10 cellular contexts compared by ENCODE assay signal in the genomic region with DNA sequence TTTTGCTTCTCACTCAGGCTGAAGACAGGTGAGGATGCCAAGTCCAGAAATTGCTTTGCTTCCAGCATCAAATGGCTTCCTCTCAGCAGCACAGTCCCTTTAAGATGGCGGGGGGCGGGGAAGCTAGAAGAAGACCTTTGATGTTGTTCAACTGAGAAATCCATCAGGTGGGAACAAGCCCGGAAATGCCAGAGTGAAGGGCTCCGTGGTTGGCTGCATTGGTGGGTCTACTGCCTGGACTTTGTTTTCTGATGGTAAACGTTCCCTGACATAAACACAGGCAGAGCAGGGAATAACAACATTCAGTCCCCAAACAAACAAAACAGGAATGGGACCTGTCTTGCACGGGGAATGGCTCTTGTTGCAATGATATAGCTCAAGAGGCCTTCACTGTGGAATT. TPM values are rescaled to one million over a fixed set of nuclear protein-coding genes. Genes with fewer than 3 reads are reported as not detected.
"Had no signal": no experiment of that assay in that cellular context is flagged by ENCODE, and none has a peak within 500 bp of the region (broad histone marks: within the 10 kb centered on the region; RNA-seq: fewer than 3 reads in every experiment).

No MANE protein-coding gene starts in this region.

- H3K9ac ChIP-seq: GM23248, KMS-11 had no signal

- H3K4me2 ChIP-seq: KMS-11 had no signal

- H3K4me3 ChIP-seq: GM23248, HAP-1 had no signal

- H3K36me3 ChIP-seq: HAP-1 had no signal

- ATAC-seq: HCT116 had no signal

- H3K9me3 ChIP-seq: HAP-1 had no signal

- H3K27ac ChIP-seq: GM23248, HL-60, KMS-11 had no signal

- DNase-seq: GM23248, GOT3, H7, HFFc6, KBM-7 had no signal

- H3K4me1 ChIP-seq: HAP-1 had no signal

- H2AFZ ChIP-seq: GM23248 had no signal

RNA-seq across cellular contexts. Expression of a gene that starts 37.3 kb away (rescaled TPM):
- polyA plus RNA-seq: IgD-negative memory B cell had no signal
